14 cellular contexts compared by ENCODE assay signal in the genomic region with DNA sequence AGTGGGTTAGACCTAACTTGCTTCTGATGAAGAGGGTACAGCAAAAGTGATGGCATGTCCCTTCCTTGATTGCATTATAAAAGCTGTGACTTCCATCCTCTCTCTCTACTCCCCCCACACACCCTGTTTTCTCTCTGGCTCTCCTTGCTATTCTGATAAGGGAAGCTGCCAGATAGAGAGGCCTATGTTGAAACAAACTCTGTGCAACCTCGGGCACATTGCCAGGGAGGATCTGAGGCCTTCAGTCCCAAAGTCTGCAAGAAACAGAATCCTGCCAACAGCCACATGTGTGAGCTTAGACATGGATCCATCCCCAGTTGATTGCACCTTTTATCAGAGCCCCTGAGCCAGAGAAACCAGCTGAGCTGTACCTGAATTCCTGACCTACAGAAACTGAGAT. TPM values are rescaled to one million over a fixed set of nuclear protein-coding genes. Genes with fewer than 3 reads are reported as not detected.
DNase-seq lines count a peak whose midpoint lies in the region; ATAC-seq, FAIRE-seq and TF ChIP-seq lines count a peak whose summit lies in the region.
"Had no signal": no experiment of that assay in that cellular context is flagged by ENCODE, and none has a peak within 500 bp of the region (broad histone marks: within the 10 kb centered on the region; RNA-seq: fewer than 3 reads in every experiment).

No MANE protein-coding gene starts in this region.

- no peak overlapping the region for H3K4me3 ChIP-seq in suprapubic skin

- DNase-seq in MV-4-11 (lab: John Stamatoyannopoulos, UW) (peak; percentile 79), erythroblast (lab: John Stamatoyannopoulos, UW) (peak; percentile 40 to 52), left lobe of liver (ENCODE audit: low spot score) (peak; percentile 64), suprapubic skin (ENCODE audit: low spot score in 2 of 2) (peak; percentile 84 to 90), D721Med (ENCODE audit: insufficient read length, low spot score) (no peak), GDM1 (lab: John Stamatoyannopoulos, UW) (no peak), dedifferentiated amniotic fluid mesenchymal stem cell (ENCODE audit: extremely low spot score) (no peak), DMS79 (lab: John Stamatoyannopoulos, UW) (no peak)
- DNase-seq: activated CD4-positive, alpha-beta T cell treated with anti-CD3 and anti-CD28 coated beads for 4 hours; activated T-cell treated with anti-CD3 and anti-CD28 coated beads, Interleukin-2, amount 50 U/mL, for 72 hours; CD8-positive, alpha-beta memory T cell; T-helper 1 cell had no signal

- FAIRE-seq in D721Med (lab: Jason Lieb, UNC) = no peak
- FAIRE-seq: astrocyte, endometrium had no signal

- TF ChIP-seq POLR2A in erythroblast (IDR thresholded peaks at IDR 0.05; ENCODE audit: low read length) = no peak
- no peak for TF ChIP-seq POLR2A in suprapubic skin (IDR thresholded peaks at IDR 0.05)

- TF ChIP-seq CTCF in suprapubic skin (IDR thresholded peaks at IDR 0.05) = no peak
- TF ChIP-seq CTCF in D721Med (IDR thresholded peaks at IDR 0.05; ENCODE audit: insufficient read depth, missing control alignments) = no peak

- 8% methylated on average over 1 of the region's 1 CpG for WGBS in suprapubic skin

- H3K27me3 ChIP-seq in suprapubic skin = no peaks in the 10 kb centered on the region

- ATAC-seq in left lobe of liver = peak; percentile 68
- ATAC-seq: activated T-cell treated with anti-CD3 and anti-CD28 coated beads, Interleukin-2, amount 50 U/mL, for 72 hours had no signal

- H3K27ac ChIP-seq in suprapubic skin = no peak overlapping the region

- TF ChIP-seq EP300 in suprapubic skin (IDR thresholded peaks at IDR 0.05) = no peak

- no peaks in the 10 kb centered on the region for H3K36me3 ChIP-seq in suprapubic skin

- H3K4me1 ChIP-seq in suprapubic skin = no peaks in the 10 kb centered on the region

- H3K9me3 ChIP-seq in suprapubic skin = no peaks in the 10 kb centered on the region

RNA-seq across cellular contexts. Expression of a gene that starts 44.8 kb away (rescaled TPM):
- 22.6 TPM for total RNA-seq in left lobe of liver
- total RNA-seq in suprapubic skin = 100 to 1,000 TPM in 1 of 4 donors, 10 to 100 TPM in 3; 48.4 to 161 (median 67.5) TPM

Comparison
In these comparisons a context has a peak if more than half of its experiments do, and no peak if none do; other contexts are left out.
1. DNase-seq: peak in MV-4-11 (single experiment), erythroblast (2 of 2), left lobe of liver (single experiment) and suprapubic skin (2 of 2); none in D721Med (single experiment), GDM1 (single experiment), dedifferentiated amniotic fluid mesenchymal stem cell (single experiment) and DMS79 (single experiment).